ENCODE assay signal across 9 cellular contexts in genomic region chr3:175941352-175941751, GRCh38.
A peak's percentile ranks its signal among the peaks of the same experiment; 100 is the strongest.
DNase-seq lines count a peak whose midpoint lies in the region; ATAC-seq and TF ChIP-seq lines count a peak whose summit lies in the region.
"Had no signal": no experiment of that assay in that cellular context is flagged by ENCODE, and none has a peak within 500 bp of the region (broad histone marks: within the 10 kb centered on the region; RNA-seq: fewer than 3 reads in every experiment).

No MANE protein-coding gene starts in this region.

- intact Hi-C loops in CD8-positive, alpha-beta T cell (cut with DNase I, micrococcal nuclease): no loop called here
- intact Hi-C loops in heart left ventricle (cut with DNase I): no loop called here

- H3K9me3 ChIP-seq in CD8-positive, alpha-beta T cell (ENCODE audit: low read length): no peaks in the 10 kb centered on the region
- peaks cover 0 to 60% (median 17%) of the 10 kb centered on the region in 12 donors for H3K9me3 ChIP-seq in heart left ventricle

- H3K4me3 ChIP-seq in CD8-positive, alpha-beta T cell (ENCODE audit: low read depth, low read length): no peak overlapping the region
- H3K4me3 ChIP-seq in heart left ventricle: no peak overlapping the region

- H3K36me3 ChIP-seq in CD8-positive, alpha-beta T cell (ENCODE audit: insufficient read depth, low read length): no peaks in the 10 kb centered on the region
- no peaks in the 10 kb centered on the region for H3K36me3 ChIP-seq in heart left ventricle

- peak; percentile 45 for TF ChIP-seq CTCF in GM13976 (IDR thresholded peaks at IDR 0.05; ENCODE audit: borderline replicate concordance, control extremely low read depth, extremely low read depth, insufficient read depth, missing control alignments)
- TF ChIP-seq CTCF in mesothelial cell of epicardium (IDR thresholded peaks at IDR 0.05; ENCODE audit: unreplicated experiment): peak; percentile 66
- TF ChIP-seq CTCF in CD8-positive, alpha-beta T cell (IDR thresholded peaks at IDR 0.05): no peak
- peak in 3 of 12 donors; percentile 7 to 18 (median 13) for TF ChIP-seq CTCF in heart left ventricle (IDR thresholded peaks at IDR 0.05)

- H3K4me1 Mint-ChIP-seq in mesothelial cell of epicardium: no peaks in the 10 kb centered on the region
- no peaks in the 10 kb centered on the region for H3K4me1 Mint-ChIP-seq in CD8-positive, alpha-beta T cell (ENCODE audit: low read depth)

- no peak for TF ChIP-seq POLR2A in heart left ventricle (IDR thresholded peaks at IDR 0.05)

- peaks cover 9% of the 10 kb centered on the region for H3K36me3 Mint-ChIP-seq in mesothelial cell of epicardium
- no peaks in the 10 kb centered on the region for H3K36me3 Mint-ChIP-seq in CD8-positive, alpha-beta T cell

- in situ Hi-C loops in GM13976 (cut with MboI; ENCODE audit: low sequenced_read_pairs, unreplicated experiment): no loop called here

- no peaks in the 10 kb centered on the region for H3K27me3 ChIP-seq in CD8-positive, alpha-beta T cell (ENCODE audit: insufficient read depth, low read length)
- no peaks in the 10 kb centered on the region for H3K27me3 ChIP-seq in heart left ventricle

- CTCF ChIA-PET in CD8-positive, alpha-beta T cell (lab: Charles Lee): no interaction called here

- POLR2A ChIA-PET in CD8-positive, alpha-beta T cell (lab: Charles Lee): no interaction called here

- peak; percentile 63 for ATAC-seq in HG03135 (IDR thresholded peaks at IDR 0.05; ENCODE audit: unreplicated experiment)
- no peak for ATAC-seq in CD8-positive, alpha-beta T cell
- ATAC-seq in heart left ventricle: no peak

- H3K27ac Mint-ChIP-seq in mesothelial cell of epicardium: no peak overlapping the region
- H3K27ac Mint-ChIP-seq in CD8-positive, alpha-beta T cell: no peak overlapping the region

- DNase-seq in GM13976 (ENCODE audit: low spot score): peak; percentile 12
- peak; percentile 26 for DNase-seq in amniotic epithelial cell (ENCODE audit: low read depth)
- no peak for DNase-seq in mesothelial cell of epicardium (ENCODE audit: low spot score in 2 of 2, unreplicated experiment in 2 of 2)
- DNase-seq in NCI-H1930 (lab: John Stamatoyannopoulos, UW): no peak
- DNase-seq in DMS79 (lab: John Stamatoyannopoulos, UW): no peak
- DNase-seq in CD8-positive, alpha-beta T cell: no peak
- DNase-seq in heart left ventricle: no peak
- DNase-seq: KG1 had no signal

- no peaks in the 10 kb centered on the region for H3K27me3 Mint-ChIP-seq in mesothelial cell of epicardium (ENCODE audit: low read depth)
- no peaks in the 10 kb centered on the region for H3K27me3 Mint-ChIP-seq in CD8-positive, alpha-beta T cell (ENCODE audit: low read depth)

- H3K27ac ChIP-seq in CD8-positive, alpha-beta T cell (ENCODE audit: low read depth, low read length): no peak overlapping the region
- no peak overlapping the region for H3K27ac ChIP-seq in heart left ventricle

- peaks cover 62% of the 10 kb centered on the region for H3K9me3 Mint-ChIP-seq in mesothelial cell of epicardium
- peaks cover 32% of the 10 kb centered on the region for H3K9me3 Mint-ChIP-seq in CD8-positive, alpha-beta T cell

- no peak overlapping the region for H3K4me3 Mint-ChIP-seq in mesothelial cell of epicardium
- no peak overlapping the region for H3K4me3 Mint-ChIP-seq in CD8-positive, alpha-beta T cell

- H3K4me1 ChIP-seq in CD8-positive, alpha-beta T cell (ENCODE audit: insufficient read depth, low read length): no peaks in the 10 kb centered on the region
- no peaks in the 10 kb centered on the region for H3K4me1 ChIP-seq in heart left ventricle

Comparison
In these comparisons a context has a peak if more than half of its experiments do, and no peak if none do; other contexts are left out.
1. DNase-seq: peak in GM13976 (single experiment) and amniotic epithelial cell (single experiment); none in mesothelial cell of epicardium (0 of 2), NCI-H1930 (0 of 2), DMS79 (single experiment), CD8-positive, alpha-beta T cell (0 of 7) and heart left ventricle (0 of 5).